Comparison of ENCODE assay signal across 8 cellular contexts in genomic region chr12:56078931-56079728, GRCh38. TPM values are rescaled to one million over a fixed set of nuclear protein-coding genes. Genes with fewer than 3 reads are reported as not detected.
A peak's percentile ranks its signal among the peaks of the same experiment; 100 is the strongest.
DNase-seq lines count a peak whose midpoint lies in the region; ATAC-seq and TF ChIP-seq lines count a peak whose summit lies in the region.

No MANE protein-coding gene starts in this region.

- H3K4me3 ChIP-seq in ACC112 (ENCODE audit: low read depth, low read length), result peak overlapping the region; percentile 76
- H3K4me3 ChIP-seq in HUES48 (ENCODE audit: low read depth, low read length), result peak overlapping the region; percentile 74
- peak overlapping the region; percentile 70 for H3K4me3 ChIP-seq in fibroblast of villous mesenchyme (ENCODE audit: low read depth, low read length)

- H3K9me3 ChIP-seq in HUES48 (ENCODE audit: control insufficient read depth, insufficient read depth, low read length), result no peaks in the 10 kb centered on the region

- ATAC-seq in GM18505 (IDR thresholded peaks at IDR 0.05; ENCODE audit: unreplicated experiment), result peak; percentile 58
- ATAC-seq in natural killer cell treated with Interleukin-12 subunit alpha and Interleukin-12 subunit beta and Interleukin-15 and Interleukin-18, amount 100 ng/mL, for 72 hours, result peak; percentile 75 to 78

- TF ChIP-seq POLR2A in GM18505 (IDR thresholded peaks at IDR 0.05; ENCODE audit: borderline replicate concordance, extremely low read depth, insufficient read depth, insufficient read length), result no peak

- H3K36me3 Mint-ChIP-seq in natural killer cell treated with Interleukin-12 subunit alpha and Interleukin-12 subunit beta and Interleukin-15 and Interleukin-18, amount 100 ng/mL, for 72 hours, result no peaks in the 10 kb centered on the region

- peak; percentile 82 for DNase-seq in RPMI8226
- DNase-seq in activated gamma-delta T cell treated with anti-CD3 and anti-CD28 coated beads, Interleukin-2, amount 50 U/mL, for 16 hours (ENCODE audit: low read depth), result peak; percentile 25
- DNase-seq in fibroblast of villous mesenchyme (ENCODE audit: low read depth), result peak; percentile 81
- DNase-seq in natural killer cell treated with Interleukin-12 subunit alpha and Interleukin-12 subunit beta and Interleukin-15 and Interleukin-18, amount 100 ng/mL, for 72 hours (ENCODE audit: low spot score), result peak; percentile 71
- peak; percentile 84 for DNase-seq in superior temporal gyrus (ENCODE audit: extremely low spot score)

- peak overlapping the region; percentile 68 for H3K9ac ChIP-seq in HUES48 (ENCODE audit: low read depth, low read length)

- H3K27ac ChIP-seq in ACC112 (ENCODE audit: low read depth, low read length), result no peak overlapping the region
- H3K27ac ChIP-seq in HUES48 (ENCODE audit: low read depth, low read length), result peak overlapping the region; percentile 94

- peaks cover 7 to 9% of the 10 kb centered on the region in 2 donors for H3K27me3 Mint-ChIP-seq in natural killer cell treated with Interleukin-12 subunit alpha and Interleukin-12 subunit beta and Interleukin-15 and Interleukin-18, amount 100 ng/mL, for 72 hours

- peak overlapping the region; percentile 86 for H2AFZ ChIP-seq in ACC112 (ENCODE audit: low read length, unreplicated experiment)

- peaks cover 0 to 6% of the 10 kb centered on the region in 2 donors for H3K4me1 Mint-ChIP-seq in natural killer cell treated with Interleukin-12 subunit alpha and Interleukin-12 subunit beta and Interleukin-15 and Interleukin-18, amount 100 ng/mL, for 72 hours (ENCODE audit: low read depth in 2 of 2)

- peaks cover 33% of the 10 kb centered on the region for H3K27me3 ChIP-seq in ACC112 (ENCODE audit: insufficient read depth, low read length)
- H3K27me3 ChIP-seq in HUES48 (ENCODE audit: control insufficient read depth, insufficient read depth, low read length), result no peaks in the 10 kb centered on the region

- H3K79me2 ChIP-seq in ACC112 (ENCODE audit: control insufficient read depth, insufficient read depth, low read length, unreplicated experiment), result no peaks in the 10 kb centered on the region

- H3K4me1 ChIP-seq in ACC112 (ENCODE audit: control insufficient read depth, insufficient read depth, low read length, unreplicated experiment), result no peaks in the 10 kb centered on the region
- peaks cover 18% of the 10 kb centered on the region for H3K4me1 ChIP-seq in HUES48 (ENCODE audit: control insufficient read depth, insufficient read depth, low read length)

- H3K36me3 ChIP-seq in ACC112 (ENCODE audit: insufficient read depth, low read length), result no peaks in the 10 kb centered on the region
- H3K36me3 ChIP-seq in HUES48 (ENCODE audit: control insufficient read depth, insufficient read depth, low read length), result peaks cover 9% of the 10 kb centered on the region

- H3K27ac Mint-ChIP-seq in natural killer cell treated with Interleukin-12 subunit alpha and Interleukin-12 subunit beta and Interleukin-15 and Interleukin-18, amount 100 ng/mL, for 72 hours, result no peak overlapping the region

- peak; percentile 79 for TF ChIP-seq CTCF in fibroblast of villous mesenchyme (IDR thresholded peaks at IDR 0.05; ENCODE audit: insufficient read depth, low read depth, low read length)

- peak overlapping the region; percentile 77 for H3K4me3 Mint-ChIP-seq in natural killer cell treated with Interleukin-12 subunit alpha and Interleukin-12 subunit beta and Interleukin-15 and Interleukin-18, amount 100 ng/mL, for 72 hours

- H3K9me3 Mint-ChIP-seq in natural killer cell treated with Interleukin-12 subunit alpha and Interleukin-12 subunit beta and Interleukin-15 and Interleukin-18, amount 100 ng/mL, for 72 hours, result no peaks in the 10 kb centered on the region

RNA-seq across cellular contexts. Expression of gene ERBB3, which starts 0.8 kb away (rescaled TPM):
- total RNA-seq in fibroblast of villous mesenchyme, result 0.32 and 1.7 TPM in 2 replicates
- total RNA-seq in natural killer cell treated with Interleukin-12 subunit alpha and Interleukin-12 subunit beta and Interleukin-15 and Interleukin-18, amount 100 ng/mL, for 72 hours, result not detected

RNA-seq across cellular contexts. Expression of gene PA2G4, which starts 25.2 kb away (rescaled TPM):
- 119 and 158 TPM in 2 replicates for total RNA-seq in fibroblast of villous mesenchyme
- 100 to 1,000 TPM; 233 to 318 TPM for total RNA-seq in natural killer cell treated with Interleukin-12 subunit alpha and Interleukin-12 subunit beta and Interleukin-15 and Interleukin-18, amount 100 ng/mL, for 72 hours

RNA-seq across cellular contexts. Expression of gene RPL41, which starts 37.3 kb away (rescaled TPM):
- 1,700 and 3,242 TPM in 2 replicates for total RNA-seq in fibroblast of villous mesenchyme
- 1,000 to 10,000 TPM; 2,363 to 2,700 TPM for total RNA-seq in natural killer cell treated with Interleukin-12 subunit alpha and Interleukin-12 subunit beta and Interleukin-15 and Interleukin-18, amount 100 ng/mL, for 72 hours

RNA-seq across cellular contexts. Expression of gene RPS26, which starts 37.4 kb away (rescaled TPM):
- total RNA-seq in fibroblast of villous mesenchyme, result 197 and 313 TPM in 2 replicates
- total RNA-seq in natural killer cell treated with Interleukin-12 subunit alpha and Interleukin-12 subunit beta and Interleukin-15 and Interleukin-18, amount 100 ng/mL, for 72 hours, result 10 to 100 TPM; 24.6 to 48.3 TPM

RNA-seq across cellular contexts. Expression of gene ZC3H10, which starts 38.9 kb away (rescaled TPM):
- 3.9 and 4.3 TPM in 2 replicates for total RNA-seq in fibroblast of villous mesenchyme
- total RNA-seq in natural killer cell treated with Interleukin-12 subunit alpha and Interleukin-12 subunit beta and Interleukin-15 and Interleukin-18, amount 100 ng/mL, for 72 hours, result 10 to 100 TPM; 11.4 to 14.9 TPM

Comparison
In these comparisons a context has a peak if more than half of its experiments do, and no peak if none do; other contexts are left out.
1. DNase-seq: peak in every context shown above with its lines; median percentile 84 in superior temporal gyrus; 82 in RPMI8226; 81 in fibroblast of villous mesenchyme; 71 in natural killer cell treated with Interleukin-12 subunit alpha and Interleukin-12 subunit beta and Interleukin-15 and Interleukin-18, amount 100 ng/mL, for 72 hours; 25 in activated gamma-delta T cell treated with anti-CD3 and anti-CD28 coated beads, Interleukin-2, amount 50 U/mL, for 16 hours.